ENCODE assay signal across 10 cellular contexts in genomic region chr3:45988100-45988761, GRCh38. TPM values are rescaled to one million over a fixed set of nuclear protein-coding genes. Genes with fewer than 3 reads are reported as not detected.
DNase-seq lines count a peak whose midpoint lies in the region; ATAC-seq and TF ChIP-seq lines count a peak whose summit lies in the region.
"Had no signal": no experiment of that assay in that cellular context is flagged by ENCODE, and none has a peak within 500 bp of the region (broad histone marks: within the 10 kb centered on the region; RNA-seq: fewer than 3 reads in every experiment).

No MANE protein-coding gene starts in this region.

- no peak for TF ChIP-seq EP300 in esophagus muscularis mucosa (IDR thresholded peaks at IDR 0.05)

- H3K27ac ChIP-seq in CD4-positive, alpha-beta T cell (ENCODE audit: low read depth, low read length), result no peak overlapping the region
- peak overlapping the region; percentile 3; the same call in 1 of the 2 replicates for H3K27ac ChIP-seq in SJSA1
- H3K27ac ChIP-seq in esophagus muscularis mucosa (replicated peaks in 1 of 4), result peak overlapping the region; percentile 79 to 86 (median 84)
- peak overlapping the region; percentile 83 to 86 for H3K27ac ChIP-seq in prostate gland
- H3K27ac ChIP-seq in brain microvascular endothelial cell, result no peak overlapping the region

- no peak for ATAC-seq in CD4-positive, alpha-beta T cell (ENCODE audit: poor library complexity)
- no peak for ATAC-seq in mucosa of descending colon

- POLR2A ChIA-PET in CD4-positive, alpha-beta T cell (lab: Charles Lee), result no interaction called here

- H3K4me3 Mint-ChIP-seq in CD4-positive, alpha-beta T cell, result no peak overlapping the region

- H3K27me3 Mint-ChIP-seq in CD4-positive, alpha-beta T cell, result no peaks in the 10 kb centered on the region

- no peaks in the 10 kb centered on the region for H3K9me3 ChIP-seq in CD4-positive, alpha-beta T cell (ENCODE audit: control insufficient read depth, low read length)
- H3K9me3 ChIP-seq in SJSA1 (replicated peaks) (no peaks in the 10 kb centered on the region), esophagus muscularis mucosa (no peaks in the 10 kb centered on the region), prostate gland (no peaks in the 10 kb centered on the region), mucosa of descending colon (no peaks in the 10 kb centered on the region)

- peaks cover 6% of the 10 kb centered on the region for H3K36me3 ChIP-seq in SJSA1
- peaks cover 7 to 14% (median 10%) of the 10 kb centered on the region in 4 donors for H3K36me3 ChIP-seq in esophagus muscularis mucosa
- no peaks in the 10 kb centered on the region for H3K36me3 ChIP-seq in prostate gland
- no peaks in the 10 kb centered on the region for H3K36me3 ChIP-seq in mucosa of descending colon (ENCODE audit: low read depth)
- H3K36me3 ChIP-seq in brain microvascular endothelial cell (replicated peaks), result no peaks in the 10 kb centered on the region

- H3K4me1 Mint-ChIP-seq in CD4-positive, alpha-beta T cell (ENCODE audit: low read depth), result peaks cover 67% of the 10 kb centered on the region

- peaks cover 53% of the 10 kb centered on the region for H3K4me1 ChIP-seq in SJSA1 (replicated peaks)
- peaks cover 90 to 99% (median 93%) of the 10 kb centered on the region in 4 donors for H3K4me1 ChIP-seq in esophagus muscularis mucosa
- peaks cover 40% of the 10 kb centered on the region for H3K4me1 ChIP-seq in prostate gland (replicated peaks)
- peaks cover 41% of the 10 kb centered on the region for H3K4me1 ChIP-seq in mucosa of descending colon (ENCODE audit: low read depth)

- WGBS in esophagus muscularis mucosa, result 63% methylated on average over 6 of the region's 6 CpGs
- 67% methylated on average over 6 of the region's 6 CpGs for WGBS in prostate gland

- no peaks in the 10 kb centered on the region for H3K9me3 Mint-ChIP-seq in CD4-positive, alpha-beta T cell

- H3K36me3 Mint-ChIP-seq in CD4-positive, alpha-beta T cell (ENCODE audit: low read depth), result peaks cover 37% of the 10 kb centered on the region

- CTCF ChIA-PET in CD4-positive, alpha-beta T cell (lab: Charles Lee), result interaction anchor here (1.3 kb wide), 1 partner anchor 11 kb away, joined by 4 read pairs; no protein-coding TSS in a partner anchor

- peak overlapping the region; percentile 62 for H3K27ac Mint-ChIP-seq in CD4-positive, alpha-beta T cell

- no peak for DNase-seq in CD4-positive, alpha-beta T cell
- DNase-seq in SJSA1 (ENCODE audit: low read depth in 1 of 2, low spot score in 2 of 2) (no peak), esophagus muscularis mucosa (ENCODE audit: extremely low spot score) (peak; percentile 93), prostate gland (ENCODE audit: low spot score) (no peak), mucosa of descending colon (no peak), brain microvascular endothelial cell (no peak), NCI-H524 treated with DMSO at 0.1 percent for 48 hours (lab: John Stamatoyannopoulos, UW) (no peak)
- DNase-seq in stimulated activated naive CD4-positive, alpha-beta T cell (lab: John Stamatoyannopoulos, UW), result no peak

- H3K27me3 ChIP-seq in CD4-positive, alpha-beta T cell (ENCODE audit: control insufficient read depth, insufficient read depth, low read length), result no peaks in the 10 kb centered on the region
- no peaks in the 10 kb centered on the region for H3K27me3 ChIP-seq in SJSA1 (replicated peaks)
- no peaks in the 10 kb centered on the region for H3K27me3 ChIP-seq in esophagus muscularis mucosa
- no peaks in the 10 kb centered on the region for H3K27me3 ChIP-seq in prostate gland (replicated peaks; ENCODE audit: insufficient read depth)
- no peaks in the 10 kb centered on the region for H3K27me3 ChIP-seq in brain microvascular endothelial cell (replicated peaks)

- no peak for TF ChIP-seq POLR2A in esophagus muscularis mucosa (IDR thresholded peaks at IDR 0.05; ENCODE audit: low read depth)
- no peak for TF ChIP-seq POLR2A in prostate gland (IDR thresholded peaks at IDR 0.05)

- intact Hi-C loops in CD4-positive, alpha-beta T cell (cut with DNase I, micrococcal nuclease), result no loop called here
- intact Hi-C loops in esophagus muscularis mucosa (cut with DNase I) (no loop called here), prostate gland (cut with DNase I) (no loop called here), mucosa of descending colon (cut with DNase I, micrococcal nuclease) (no loop called here)

- in situ Hi-C loops in brain microvascular endothelial cell (cut with HindIII; ENCODE audit: low pct_ligation_motif_present, low sequenced_read_pairs), result no loop called here

- H3K4me3 ChIP-seq in SJSA1, result no peak overlapping the region
- H3K4me3 ChIP-seq in esophagus muscularis mucosa, result no peak overlapping the region
- no peak overlapping the region for H3K4me3 ChIP-seq in prostate gland
- no peak overlapping the region for H3K4me3 ChIP-seq in mucosa of descending colon
- H3K4me3 ChIP-seq in brain microvascular endothelial cell (ENCODE audit: low read depth, low read length), result no peak overlapping the region

- TF ChIP-seq CTCF in CD4-positive, alpha-beta T cell (IDR thresholded peaks at IDR 0.05), result no peak
- no peak for TF ChIP-seq CTCF in esophagus muscularis mucosa (IDR thresholded peaks at IDR 0.05)
- no peak for TF ChIP-seq CTCF in prostate gland (IDR thresholded peaks at IDR 0.05)
- TF ChIP-seq CTCF in mucosa of descending colon (IDR thresholded peaks at IDR 0.05), result no peak
- TF ChIP-seq CTCF in brain microvascular endothelial cell (IDR thresholded peaks at IDR 0.05; ENCODE audit: low read depth, low read length, missing control alignments), result no peak

RNA-seq across cellular contexts. Expression of gene FYCO1, which starts 7.4 kb away (rescaled TPM):
- total RNA-seq in CD4-positive, alpha-beta T cell, result 10 to 100 TPM; 17.4 to 20.1 TPM
- total RNA-seq in SJSA1 (2014; rRNA removed; shearing (Covaris generic)), result 5.4 and 7.6 TPM in 2 replicates
- 100 to 1,000 TPM in 1 of 4 donors, 10 to 100 TPM in 3; 64.1 to 122 (median 93.8) TPM for total RNA-seq in esophagus muscularis mucosa
- total RNA-seq in prostate gland, result 10 to 100 TPM; 33.1 to 56.7 TPM
- total RNA-seq in mucosa of descending colon, result 10 to 100 TPM; 25.4 to 76.5 (median 27.7) TPM

RNA-seq across cellular contexts. Expression of gene XCR1, which starts 39.1 kb away (rescaled TPM):
- under 1 TPM; 0.14 to 0.20 TPM for total RNA-seq in CD4-positive, alpha-beta T cell
- total RNA-seq in SJSA1 (2014; rRNA removed; shearing (Covaris generic)), result not detected in 2 replicates
- total RNA-seq in esophagus muscularis mucosa (under 1 TPM in 1 of 4 donors, not detected in 3; 0.17 TPM), prostate gland (not detected), mucosa of descending colon (under 1 TPM; 0.13 to 0.29 (median 0.20) TPM)
- total RNA-seq: cerebellum, Daoy had no signal

RNA-seq across cellular contexts. Expression of gene CXCR6, which starts 45.0 kb away (rescaled TPM):
- total RNA-seq in CD4-positive, alpha-beta T cell, result 1 to 10 TPM; 1.7 to 2.0 TPM
- not detected in 2 replicates for total RNA-seq in SJSA1 (2014; rRNA removed; shearing (Covaris generic))
- total RNA-seq in esophagus muscularis mucosa, result 1 to 10 TPM in 1 of 4 donors, under 1 TPM in 3; 0.39 to 7.1 (median 0.49) TPM
- total RNA-seq in prostate gland, result 1 to 10 TPM in 1 of 2 donors, under 1 TPM in 1; 0.96 to 1.2 TPM
- 1 to 10 TPM; 1.5 to 3.6 (median 1.7) TPM for total RNA-seq in mucosa of descending colon
- total RNA-seq: cerebellum, Daoy had no signal

Comparison
In these comparisons a context has a peak if more than half of its experiments do, and no peak if none do; other contexts are left out.
1. H3K27ac ChIP-seq: peak in SJSA1 (single experiment), esophagus muscularis mucosa (4 of 4) and prostate gland (2 of 2); none in CD4-positive, alpha-beta T cell (single experiment) and brain microvascular endothelial cell (single experiment).